18 cellular contexts compared by ENCODE assay signal in genomic region chr13:35891973-35892441, GRCh38.
DNase-seq lines count a peak whose midpoint lies in the region; ATAC-seq and TF ChIP-seq lines count a peak whose summit lies in the region.
"Had no signal": no experiment of that assay in that cellular context is flagged by ENCODE, and none has a peak within 500 bp of the region (broad histone marks: within the 10 kb centered on the region; RNA-seq: fewer than 3 reads in every experiment).

No MANE protein-coding gene starts in this region.

- no peak overlapping the region for H2AFZ ChIP-seq in smooth muscle cell (ENCODE audit: low read depth)
- H2AFZ ChIP-seq: GM23338 had no signal

- no peak overlapping the region for H3K9ac ChIP-seq in smooth muscle cell (ENCODE audit: low read depth)

- peaks cover 8% of the 10 kb centered on the region for H3F3A ChIP-seq in smooth muscle cell (ENCODE audit: low read depth)

- H3K79me2 ChIP-seq in smooth muscle cell (ENCODE audit: low read depth) = no peaks in the 10 kb centered on the region

- no peaks in the 10 kb centered on the region for H4K20me1 ChIP-seq in smooth muscle cell (ENCODE audit: low read depth)

- H3K4me2 ChIP-seq in smooth muscle cell = peak overlapping the region; percentile 42
- H3K4me2 ChIP-seq: GM23338 had no signal

- H3K36me3 ChIP-seq in smooth muscle cell (ENCODE audit: low read depth) (no peaks in the 10 kb centered on the region), A673 (ENCODE audit: insufficient read depth, low read length, poor library complexity, severe bottlenecking) (no peaks in the 10 kb centered on the region)
- H3K36me3 ChIP-seq: suprapubic skin had no signal

- WGBS in smooth muscle cell (ENCODE audit: low lambda C conversion rate) = 69% methylated on average over 3 of the region's 3 CpGs

- DNase-seq in HS-27A (ENCODE audit: low read depth) (peak; percentile 2), amniotic epithelial cell (ENCODE audit: low read depth) (peak; percentile 39), fibroblast of the aortic adventitia (ENCODE audit: low read depth) (peak; percentile 36), smooth muscle cell (lab: John Stamatoyannopoulos, UW; ENCODE audit: unreplicated experiment) (no peak), A673 (ENCODE audit: low spot score) (no peak), NCI-H510A treated with DMSO at 0.1 percent for 48 hours (lab: John Stamatoyannopoulos, UW) (no peak), GM13976 (ENCODE audit: low spot score) (no peak)
- DNase-seq: activated B cell treated with CpG ODN at 0.5 μM for 24 hours; activated gamma-delta T cell treated with Interleukin-2 at 50 U/mL for 16 hours; body of pancreas; DMS79; effector CD4-positive, alpha-beta T cell; mesenchymal stem cell; NCI-H187; nephron progenitor cell had no signal

- H3K4me1 ChIP-seq in smooth muscle cell (ENCODE audit: low read depth) = peaks cover 5% of the 10 kb centered on the region
- H3K4me1 ChIP-seq in A673 (ENCODE audit: insufficient read depth, low read length, poor library complexity, severe bottlenecking) = peaks cover 15% of the 10 kb centered on the region
- H3K4me1 ChIP-seq: body of pancreas, suprapubic skin had no signal

- no peak overlapping the region for H3K4me3 ChIP-seq in fibroblast of the aortic adventitia (ENCODE audit: low read depth, low read length)
- no peak overlapping the region for H3K4me3 ChIP-seq in smooth muscle cell
- no peak overlapping the region for H3K4me3 ChIP-seq in A673 (ENCODE audit: low read depth, low read length, poor library complexity, severe bottlenecking)
- H3K4me3 ChIP-seq: body of pancreas, GM23338, suprapubic skin had no signal

- CTCF ChIA-PET in A673 (lab: Charles Lee) = no interaction called here

- no peak for ATAC-seq in GM19452 (IDR thresholded peaks at IDR 0.05; ENCODE audit: unreplicated experiment)
- ATAC-seq: body of pancreas, GM23338 had no signal

- intact Hi-C loops in A673 (cut with micrococcal nuclease; ENCODE audit: unreplicated experiment) = no loop called here

- BruUV-seq in A673 (replicated peaks; lab: Mats Ljungman, UMichigan) = no TSS peak

- H3K27me3 ChIP-seq in smooth muscle cell (ENCODE audit: low read depth) (no peaks in the 10 kb centered on the region), A673 (replicated peaks; ENCODE audit: insufficient read depth, low read depth, low read length, poor library complexity) (no peaks in the 10 kb centered on the region)
- H3K27me3 ChIP-seq: body of pancreas, suprapubic skin had no signal

- in situ Hi-C loops in GM13976 (cut with MboI; ENCODE audit: low sequenced_read_pairs, unreplicated experiment) = no loop called here

- TF ChIP-seq CTCF in fibroblast of the aortic adventitia (IDR thresholded peaks at IDR 0.05; ENCODE audit: insufficient read depth, low read length) (no peak), smooth muscle cell (IDR thresholded peaks at IDR 0.05; ENCODE audit: borderline replicate concordance, insufficient read depth, poor library complexity, severe bottlenecking) (no peak), A673 (conservative IDR thresholded peaks at IDR 0.05; ENCODE audit: low read depth, low read length) (no peak), GM13976 (IDR thresholded peaks at IDR 0.05; ENCODE audit: borderline replicate concordance, control extremely low read depth, extremely low read depth, insufficient read depth, missing control alignments) (no peak)

- H3K27ac ChIP-seq in smooth muscle cell (ENCODE audit: low read depth) (peak overlapping the region; percentile 55), A673 (ENCODE audit: low read depth, low read length, poor library complexity, severe bottlenecking) (no peak overlapping the region)
- H3K27ac ChIP-seq: body of pancreas, suprapubic skin had no signal

- no peaks in the 10 kb centered on the region for H3K9me3 ChIP-seq in smooth muscle cell (replicated peaks; ENCODE audit: low read depth)
- H3K9me3 ChIP-seq in A673 (ENCODE audit: low read depth, low read length, poor library complexity, severe bottlenecking) = no peaks in the 10 kb centered on the region
- H3K9me3 ChIP-seq: body of pancreas, suprapubic skin had no signal

- POLR2A ChIA-PET in A673 (lab: Charles Lee; ENCODE audit: low non-redundant PET) = no interaction called here

Comparison
In these comparisons a context has a peak if more than half of its experiments do, and no peak if none do; other contexts are left out.
1. DNase-seq: peak in HS-27A (single experiment), amniotic epithelial cell (single experiment) and fibroblast of the aortic adventitia (single experiment); none in smooth muscle cell (single experiment), A673 (single experiment), NCI-H510A treated with DMSO at 0.1 percent for 48 hours (single experiment) and GM13976 (single experiment).